Comparison of ENCODE assay signal across 11 cellular contexts in the genomic region with DNA sequence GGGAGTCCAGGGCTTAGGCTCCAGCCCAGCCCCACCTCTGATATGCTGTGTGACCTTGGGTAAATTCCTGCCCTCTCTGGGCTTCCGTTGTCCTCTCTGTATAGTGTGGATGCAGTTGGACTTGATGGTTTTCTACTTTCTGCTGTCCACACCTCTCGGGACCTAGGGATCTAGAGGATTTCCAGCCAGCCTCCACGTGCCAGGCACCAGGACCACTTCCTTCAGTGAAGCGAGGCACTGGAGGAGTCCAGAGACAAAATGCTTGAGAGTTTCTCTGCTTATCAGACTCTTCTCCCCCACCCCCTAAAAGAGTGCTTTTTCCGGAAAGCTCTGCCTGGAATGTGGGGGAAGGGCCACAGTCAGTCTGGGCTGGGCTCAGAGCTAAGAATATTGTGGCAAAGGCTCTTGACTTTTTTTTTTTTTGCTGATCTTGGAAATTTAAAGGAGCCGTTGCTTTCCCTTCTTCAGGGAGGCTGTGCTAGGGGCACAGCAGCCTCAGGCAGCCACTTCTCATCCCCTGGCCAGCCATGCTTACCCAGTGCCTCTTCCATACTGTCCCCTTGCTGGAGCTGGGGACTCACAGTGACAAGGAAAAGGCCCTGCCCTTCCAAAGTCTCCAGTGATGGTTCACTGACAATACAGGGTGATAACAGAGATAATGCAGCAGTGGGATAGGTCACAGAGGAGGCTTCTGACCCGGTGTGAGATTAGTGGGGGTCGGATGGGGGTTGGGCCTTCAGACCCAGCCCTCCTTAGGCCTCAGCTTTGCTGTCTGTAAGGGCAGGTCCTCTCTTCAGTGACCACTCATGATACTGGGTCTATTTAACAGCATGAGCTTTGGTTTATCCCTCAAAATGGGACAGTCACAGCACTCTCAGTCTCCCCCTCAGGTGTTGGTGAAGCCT. TPM values are rescaled to one million over a fixed set of nuclear protein-coding genes. Genes with fewer than 3 reads are reported as not detected.
DNase-seq lines count a peak whose midpoint lies in the region; FAIRE-seq and TF ChIP-seq lines count a peak whose summit lies in the region.
"Had no signal": no experiment of that assay in that cellular context is flagged by ENCODE, and none has a peak within 500 bp of the region (broad histone marks: within the 10 kb centered on the region; RNA-seq: fewer than 3 reads in every experiment).

No MANE protein-coding gene starts in this region.

- peaks cover 56% of the 10 kb centered on the region for H3K4me1 ChIP-seq in GM23248 (ENCODE audit: insufficient read depth)
- peaks cover 45% of the 10 kb centered on the region for H3K4me1 ChIP-seq in hepatocyte (ENCODE audit: insufficient read depth)
- H3K4me1 ChIP-seq in spleen, result peaks cover 24 to 79% (median 41%) of the 10 kb centered on the region in 6 donors

- H3K4me1 Mint-ChIP-seq in activated CD4-positive, alpha-beta T cell treated with anti-CD3 and anti-CD28 coated beads, Interleukin-2, amount 10 ng/mL, durations not matched to agents 24 days and 14 days, result peaks cover 18% of the 10 kb centered on the region

- intact Hi-C loops in spleen (cut with DNase I; ENCODE audit: low total_unique reads), result no loop called here
- intact Hi-C loops in activated CD4-positive, alpha-beta T cell treated with anti-CD3 and anti-CD28 coated beads, Interleukin-2, amount 10 ng/mL, durations not matched to agents 24 days and 14 days (cut with micrococcal nuclease), result no loop called here

- H3K27ac ChIP-seq in GM23248 (peak overlapping the region; percentile 98), hepatocyte (peak overlapping the region; percentile 99), spleen (peak overlapping the region; percentile 38 to 97 (median 78))

- peak overlapping the region; percentile 75 for H2AFZ ChIP-seq in GM23248
- H2AFZ ChIP-seq in hepatocyte, result peak overlapping the region; percentile 51

- H3K9me3 Mint-ChIP-seq in activated CD4-positive, alpha-beta T cell treated with anti-CD3 and anti-CD28 coated beads, Interleukin-2, amount 10 ng/mL, durations not matched to agents 24 days and 14 days, result no peaks in the 10 kb centered on the region
- H3K9me3 Mint-ChIP-seq: activated B cell treated with CpG ODN at 0.5 μM for 24 hours had no signal

- peak; percentile 78 for DNase-seq in GM23248
- peak; percentile 31 for DNase-seq in astrocyte of the cerebellum (ENCODE audit: low read depth)
- peak; percentile 80 for DNase-seq in hepatocyte (ENCODE audit: low spot score)
- DNase-seq in spleen, result no peak
- no peak for DNase-seq in activated CD4-positive, alpha-beta T cell treated with anti-CD3 and anti-CD28 coated beads, Interleukin-2, amount 10 ng/mL, durations not matched to agents 24 days and 14 days
- DNase-seq in NCI-H1048 (lab: John Stamatoyannopoulos, UW), result no peak
- no peak for DNase-seq in D721Med (ENCODE audit: insufficient read length, low spot score)
- DNase-seq in NCI-H1105 treated with DMSO at 0.1 percent for 48 hours (lab: John Stamatoyannopoulos, UW), result no peak
- DNase-seq: activated B cell treated with CpG ODN at 0.5 μM for 24 hours; stimulated activated CD8-positive, alpha-beta memory T cell treated with anti-CD3 and anti-CD28 coated beads, Interleukin-4, amount 100 ng/mL, for 48 hours had no signal

- H3K4me3 Mint-ChIP-seq in activated CD4-positive, alpha-beta T cell treated with anti-CD3 and anti-CD28 coated beads, Interleukin-2, amount 10 ng/mL, durations not matched to agents 24 days and 14 days, result no peak overlapping the region

- WGBS in GM23248 (ENCODE audit: low coverage in 1 of 2, low lambda C conversion rate in 2 of 2, missing lambda C conversion rate in 2 of 2), 2 experiments, result 3 to 11% methylated on average over 8 of the region's 8 CpGs
- 24% methylated on average over 8 of the region's 8 CpGs for WGBS in hepatocyte (ENCODE audit: low lambda C conversion rate, missing lambda C conversion rate)
- 51 to 70% (median 57%) methylated on average over 8 of the region's 8 CpGs for WGBS in spleen, 5 donors

- H3K4me3 ChIP-seq in GM23248 (peak overlapping the region; percentile 51), astrocyte of the cerebellum (ENCODE audit: low read depth, low read length) (no peak overlapping the region), hepatocyte (no peak overlapping the region), spleen (no peak overlapping the region)

- H3K9ac ChIP-seq in GM23248, result peak overlapping the region; percentile 78

- H4K20me1 ChIP-seq in GM23248 (ENCODE audit: insufficient read depth) (no peaks in the 10 kb centered on the region), hepatocyte (ENCODE audit: insufficient read depth, poor library complexity, severe bottlenecking) (peaks cover 4% of the 10 kb centered on the region)

- H3K9me3 ChIP-seq in GM23248 (ENCODE audit: low read depth), result no peaks in the 10 kb centered on the region
- H3K9me3 ChIP-seq in hepatocyte (ENCODE audit: low read depth), result no peaks in the 10 kb centered on the region
- H3K9me3 ChIP-seq in spleen, result no peaks in the 10 kb centered on the region

- peaks cover 12% of the 10 kb centered on the region for H3K27me3 Mint-ChIP-seq in activated CD4-positive, alpha-beta T cell treated with anti-CD3 and anti-CD28 coated beads, Interleukin-2, amount 10 ng/mL, durations not matched to agents 24 days and 14 days

- H3K36me3 ChIP-seq in GM23248 (ENCODE audit: low read depth) (no peaks in the 10 kb centered on the region), hepatocyte (replicated peaks; ENCODE audit: insufficient read depth, low read depth) (no peaks in the 10 kb centered on the region), spleen (no peaks in the 10 kb centered on the region)

- TF ChIP-seq POLR2A in spleen (IDR thresholded peaks at IDR 0.05), result no peak

- no peak for FAIRE-seq in D721Med (lab: Jason Lieb, UNC)
- FAIRE-seq: GM12891 had no signal

- H3K79me2 ChIP-seq in GM23248 (ENCODE audit: insufficient read depth), result peaks cover 23% of the 10 kb centered on the region
- peaks cover 19% of the 10 kb centered on the region for H3K79me2 ChIP-seq in hepatocyte

- peaks cover 59% of the 10 kb centered on the region for H3F3A ChIP-seq in GM23248 (ENCODE audit: insufficient read depth)

- peak overlapping the region; percentile 73 for H3K4me2 ChIP-seq in GM23248 (ENCODE audit: unreplicated experiment)
- H3K4me2 ChIP-seq in hepatocyte, result peak overlapping the region; percentile 57

- in situ Hi-C loops in GM23248 (cut with MboI), result no loop called here
- in situ Hi-C loops in astrocyte of the cerebellum (cut with HindIII; ENCODE audit: low sequenced_read_pairs), result no loop called here

- no peak overlapping the region for H3K27ac Mint-ChIP-seq in activated CD4-positive, alpha-beta T cell treated with anti-CD3 and anti-CD28 coated beads, Interleukin-2, amount 10 ng/mL, durations not matched to agents 24 days and 14 days
- H3K27ac Mint-ChIP-seq: activated B cell treated with CpG ODN at 0.5 μM for 24 hours had no signal

- no peaks in the 10 kb centered on the region for H3K36me3 Mint-ChIP-seq in activated CD4-positive, alpha-beta T cell treated with anti-CD3 and anti-CD28 coated beads, Interleukin-2, amount 10 ng/mL, durations not matched to agents 24 days and 14 days (ENCODE audit: low read depth)

- TF ChIP-seq CTCF in astrocyte of the cerebellum (IDR thresholded peaks at IDR 0.05; ENCODE audit: low read depth, low read length, missing control alignments) (no peak), hepatocyte (IDR thresholded peaks at IDR 0.05; ENCODE audit: poor library complexity) (no peak), spleen (IDR thresholded peaks at IDR 0.05 in 8 of 11, conservative IDR thresholded peaks at IDR 0.05 in 3 of 11) (no peak), D721Med (IDR thresholded peaks at IDR 0.05; ENCODE audit: insufficient read depth, missing control alignments) (no peak)

- H3K27me3 ChIP-seq in GM23248 (replicated peaks; ENCODE audit: insufficient read depth) (no peaks in the 10 kb centered on the region), hepatocyte (no peaks in the 10 kb centered on the region), spleen (replicated peaks in 1 of 7) (peaks cover 0 to 13% (median 0%) of the 10 kb centered on the region in 7 donors)

- H3K9me2 ChIP-seq in GM23248 (ENCODE audit: insufficient read depth) (no peaks in the 10 kb centered on the region), hepatocyte (replicated peaks; ENCODE audit: insufficient read depth) (no peaks in the 10 kb centered on the region)

RNA-seq across cellular contexts. Expression of gene SERPINH1, which starts 2.9 kb away (rescaled TPM):
- total RNA-seq in GM23248 (2014; rRNA removed; shearing (Covaris generic)), result 1,790 and 1,872 TPM in 2 replicates
- 520 and 559 TPM in 2 replicates for polyA plus RNA-seq in GM23248 (2016; fragmentation: Nextera tagmentation; extraction: Ambion mirVana)
- total RNA-seq in hepatocyte, result 709 and 805 TPM in 2 replicates
- 479 and 492 TPM in 2 replicates for polyA plus RNA-seq in hepatocyte
- 100 to 1,000 TPM in 2 of 7 donors, 10 to 100 TPM in 5; 54.9 to 145 (median 87.5) TPM for total RNA-seq in spleen
- 10 to 100 TPM; 19.0 to 39.1 (median 33.0) TPM for polyA plus RNA-seq in spleen
- total RNA-seq in activated CD4-positive, alpha-beta T cell treated with anti-CD3 and anti-CD28 coated beads, Interleukin-2, amount 10 ng/mL, durations not matched to agents 24 days and 14 days, result 29.6 and 30.3 TPM in 2 replicates

RNA-seq across cellular contexts. Expression of gene GDPD5, which starts 33.5 kb away (rescaled TPM):
- 7.0 and 10.7 TPM in 2 replicates for total RNA-seq in GM23248 (2014; rRNA removed; shearing (Covaris generic))
- 3.4 and 5.6 TPM in 2 replicates for polyA plus RNA-seq in GM23248 (2016; fragmentation: Nextera tagmentation; extraction: Ambion mirVana)
- 5.2 and 7.3 TPM in 2 replicates for total RNA-seq in hepatocyte
- polyA plus RNA-seq in hepatocyte, result 6.3 and 8.9 TPM in 2 replicates
- total RNA-seq in spleen, result 100 to 1,000 TPM in 6 of 7 donors, 10 to 100 TPM in 1; 97.0 to 273 (median 144) TPM
- polyA plus RNA-seq in spleen, result 100 to 1,000 TPM in 2 of 3 donors, 10 to 100 TPM in 1; 44.6 to 248 (median 147) TPM
- total RNA-seq in activated CD4-positive, alpha-beta T cell treated with anti-CD3 and anti-CD28 coated beads, Interleukin-2, amount 10 ng/mL, durations not matched to agents 24 days and 14 days, result 13.4 and 14.5 TPM in 2 replicates

Comparison
In these comparisons a context has a peak if more than half of its experiments do, and no peak if none do; other contexts are left out.
1. DNase-seq: peak in GM23248 (single experiment), astrocyte of the cerebellum (single experiment) and hepatocyte (single experiment); none in spleen (single experiment), activated CD4-positive, alpha-beta T cell treated with anti-CD3 and anti-CD28 coated beads, Interleukin-2, amount 10 ng/mL, durations not matched to agents 24 days and 14 days (single experiment), NCI-H1048 (single experiment), D721Med (single experiment) and NCI-H1105 treated with DMSO at 0.1 percent for 48 hours (single experiment).
2. Peak in every context shown above with its lines, with median percentiles within 50 percentile points of each other: H3K27ac ChIP-seq.